Comparison of ENCODE assay signal across 10 cellular contexts in the genomic region with DNA sequence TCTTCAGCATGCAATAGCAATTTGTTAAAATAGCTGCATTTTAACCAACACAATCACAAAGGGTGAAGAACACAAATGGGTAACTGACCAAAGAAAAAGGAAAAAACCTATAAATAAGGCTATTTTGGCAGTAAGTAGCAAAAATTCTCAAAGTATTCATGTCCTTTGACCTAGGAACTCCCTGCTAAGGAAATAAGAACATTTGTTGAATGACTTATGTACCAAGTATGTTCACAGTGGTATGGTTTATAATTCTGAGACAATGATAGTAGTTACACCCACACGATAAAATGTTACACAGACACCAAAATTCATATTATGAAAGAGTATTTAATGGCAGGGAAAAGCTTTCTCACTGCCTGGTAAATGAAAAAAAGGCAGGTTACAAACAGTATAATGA. TPM values are rescaled to one million over a fixed set of nuclear protein-coding genes. Genes with fewer than 3 reads are reported as not detected.
DNase-seq lines count a peak whose midpoint lies in the region; ATAC-seq and TF ChIP-seq lines count a peak whose summit lies in the region.
"Had no signal": no experiment of that assay in that cellular context is flagged by ENCODE, and none has a peak within 500 bp of the region (broad histone marks: within the 10 kb centered on the region; RNA-seq: fewer than 3 reads in every experiment).

No MANE protein-coding gene starts in this region.

- H3K9me3 Mint-ChIP-seq in CD4-positive, alpha-beta memory T cell = no peaks in the 10 kb centered on the region
- H3K9me3 Mint-ChIP-seq in osteocyte (ENCODE audit: unreplicated experiment) = no peaks in the 10 kb centered on the region

- no peaks in the 10 kb centered on the region for H3K9me3 ChIP-seq in CD4-positive, alpha-beta memory T cell (ENCODE audit: control insufficient read depth in 1 of 2, low read length in 2 of 2)
- H3K9me3 ChIP-seq in muscle layer of duodenum (ENCODE audit: control insufficient read depth in 1 of 2, low read length in 2 of 2) = no peaks in the 10 kb centered on the region

- intact Hi-C loops in CD4-positive, alpha-beta memory T cell (cut with micrococcal nuclease) = loop anchor here (1.0 to 5.0 kb wide), 4 partner anchors 16 to 48 kb away; no protein-coding TSS in a partner anchor

- peak overlapping the region; percentile 83 for H3K27ac ChIP-seq in CD4-positive, alpha-beta memory T cell (ENCODE audit: low read depth, low read length)
- peak overlapping the region; percentile 60 for H3K27ac ChIP-seq in muscle layer of duodenum (ENCODE audit: low read length)

- peak overlapping the region; percentile 96 to 100 (median 99) for H3K4me3 Mint-ChIP-seq in CD4-positive, alpha-beta memory T cell
- no peak overlapping the region for H3K4me3 Mint-ChIP-seq in osteocyte (ENCODE audit: unreplicated experiment)

- H3K27me3 ChIP-seq in CD4-positive, alpha-beta memory T cell (ENCODE audit: insufficient read depth, low read length) = no peaks in the 10 kb centered on the region
- H3K27me3 ChIP-seq in muscle layer of duodenum (ENCODE audit: low read depth, low read length) = no peaks in the 10 kb centered on the region

- no peak for TF ChIP-seq CTCF in astrocyte of the spinal cord (IDR thresholded peaks at IDR 0.05; ENCODE audit: low read depth, low read length)
- TF ChIP-seq CTCF in osteocyte (IDR thresholded peaks at IDR 0.05) = no peak

- H3K36me3 Mint-ChIP-seq in CD4-positive, alpha-beta memory T cell = peaks cover 10 to 59% of the 10 kb centered on the region in 2 donors
- H3K36me3 Mint-ChIP-seq in osteocyte (ENCODE audit: unreplicated experiment) = no peaks in the 10 kb centered on the region

- peak overlapping the region; percentile 67 to 87 for H3K4me3 ChIP-seq in CD4-positive, alpha-beta memory T cell (ENCODE audit: low read length in 2 of 2)
- H3K4me3 ChIP-seq in astrocyte of the spinal cord (ENCODE audit: low read depth, low read length) (no peak overlapping the region), muscle layer of duodenum (ENCODE audit: low read depth in 1 of 2, low read length in 2 of 2) (peak overlapping the region in 1 of 2 donors; percentile 59)

- no peak for DNase-seq in CD4-positive, alpha-beta memory T cell
- peak; percentile 4 for DNase-seq in KG1 (lab: John Stamatoyannopoulos, UW)
- DNase-seq in astrocyte of the spinal cord (ENCODE audit: low read depth, low spot score) = peak; percentile 33
- no peak for DNase-seq in NCI-H2227 (lab: John Stamatoyannopoulos, UW; ENCODE audit: unreplicated experiment)
- DNase-seq in osteocyte (ENCODE audit: extremely low spot score, unreplicated experiment) = no peak
- DNase-seq: stimulated activated CD8-positive, alpha-beta memory T cell treated with anti-CD3 and anti-CD28 coated beads, Interleukin-4, amount 100 ng/mL, for 48 hours had no signal

- H3K27me3 Mint-ChIP-seq in CD4-positive, alpha-beta memory T cell = no peaks in the 10 kb centered on the region
- H3K27me3 Mint-ChIP-seq in osteocyte (ENCODE audit: unreplicated experiment) = no peaks in the 10 kb centered on the region

- peaks cover 97% of the 10 kb centered on the region for H3K4me1 ChIP-seq in CD4-positive, alpha-beta memory T cell (ENCODE audit: insufficient read depth, low read length)
- H3K4me1 ChIP-seq in muscle layer of duodenum (ENCODE audit: control insufficient read depth in 1 of 2, insufficient read depth in 2 of 2, low read length in 2 of 2) = peaks cover 0 to 14% of the 10 kb centered on the region in 2 donors

- CTCF ChIA-PET in CD4-positive, alpha-beta memory T cell (lab: Charles Lee; ENCODE audit: partially characterized antibody) = interaction anchor here (0.8 to 9.4 kb wide), 10 partner anchors 9 to 83 kb away, joined by 3 to 88 read pairs (median 16); a partner anchor contains a TSS

- in situ Hi-C loops in astrocyte of the spinal cord (cut with HindIII; ENCODE audit: low sequenced_read_pairs) = no loop called here

- peak overlapping the region; percentile 90 to 99 (median 98) for H3K27ac Mint-ChIP-seq in CD4-positive, alpha-beta memory T cell
- no peak overlapping the region for H3K27ac Mint-ChIP-seq in osteocyte (ENCODE audit: unreplicated experiment)

- peaks cover 9% of the 10 kb centered on the region for H3K36me3 ChIP-seq in CD4-positive, alpha-beta memory T cell (ENCODE audit: insufficient read depth, low read length)
- no peaks in the 10 kb centered on the region for H3K36me3 ChIP-seq in muscle layer of duodenum (ENCODE audit: control insufficient read depth in 1 of 2, insufficient read depth in 2 of 2, low read length in 2 of 2)

- H3K4me1 Mint-ChIP-seq in CD4-positive, alpha-beta memory T cell = peaks cover 69 to 97% (median 82%) of the 10 kb centered on the region in 4 donors
- H3K4me1 Mint-ChIP-seq in osteocyte (ENCODE audit: unreplicated experiment) = peaks cover 9% of the 10 kb centered on the region

- no peak for ATAC-seq in HG03097 (IDR thresholded peaks at IDR 0.05; ENCODE audit: low FRiP score, unreplicated experiment)
- ATAC-seq in GM18867 (IDR thresholded peaks at IDR 0.05; ENCODE audit: unreplicated experiment) = no peak
- ATAC-seq: left lobe of liver had no signal

- POLR2A ChIA-PET in CD4-positive, alpha-beta memory T cell (lab: Charles Lee; ENCODE audit: partially characterized antibody) = interaction anchor here (1.2 to 22.5 kb wide), 12 partner anchors 8 to 85 kb away, joined by 4 to 520 read pairs (median 10); a partner anchor contains a TSS

RNA-seq across cellular contexts. Expression of a gene that starts 16.9 kb away (rescaled TPM):
- total RNA-seq in CD4-positive, alpha-beta memory T cell = 100 to 1,000 TPM; 272 to 293 TPM
- 10 to 100 TPM; 17.1 to 51.1 TPM for polyA plus RNA-seq in CD4-positive, alpha-beta memory T cell
- 1.1 and 1.4 TPM in 2 replicates for total RNA-seq in osteocyte

Comparison
In these comparisons a context has a peak if more than half of its experiments do, and no peak if none do; other contexts are left out.
1. DNase-seq: peak in KG1 (single experiment) and astrocyte of the spinal cord (single experiment); none in CD4-positive, alpha-beta memory T cell (0 of 5), NCI-H2227 (single experiment) and osteocyte (single experiment).
2. RNA of a gene that starts 16.9 kb away (total RNA-seq): 272 to 293 TPM in CD4-positive, alpha-beta memory T cell; 1.1 to 1.4 TPM in osteocyte; every median in the first group is over 100 times any median in the second.